In the genomic region with DNA sequence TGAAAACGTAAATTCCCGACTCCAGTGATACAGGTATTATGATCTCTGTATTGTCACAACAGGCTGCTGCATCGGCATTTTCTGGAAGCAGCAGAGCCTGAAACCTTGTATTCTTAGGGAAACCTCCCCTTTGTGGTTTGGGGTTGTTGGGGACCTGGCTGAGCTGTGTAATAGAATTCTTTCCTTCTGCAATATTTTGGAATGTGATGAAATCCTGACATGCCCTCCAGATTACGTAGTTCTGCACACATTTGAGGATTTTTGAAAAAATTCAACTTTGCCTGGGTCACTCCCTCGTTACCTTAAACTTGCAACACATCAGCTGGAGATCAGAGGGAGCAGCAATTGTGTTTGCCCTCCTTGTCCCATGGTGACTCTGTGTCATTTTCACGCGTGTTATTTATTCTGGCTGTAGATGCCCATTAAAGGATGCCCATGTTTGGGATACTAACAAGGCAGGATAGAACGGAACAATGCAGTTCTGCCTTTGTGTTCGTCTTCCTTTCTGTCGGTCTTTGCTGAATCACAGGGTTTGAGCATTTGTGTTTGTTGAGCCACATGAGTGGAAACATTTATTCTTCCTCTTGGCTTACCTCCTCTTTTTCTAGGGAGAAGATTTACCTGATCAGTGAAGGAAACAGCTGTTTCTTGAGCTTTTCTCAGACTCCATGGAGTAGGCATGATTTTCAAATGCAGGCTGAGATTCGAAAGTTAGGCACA, we compare ENCODE assay signal across 12 cellular contexts.
A peak's percentile ranks its signal among the peaks of the same experiment; 100 is the strongest.
DNase-seq lines count a peak whose midpoint lies in the region; ATAC-seq and TF ChIP-seq lines count a peak whose summit lies in the region.
"Had no signal": no experiment of that assay in that cellular context is flagged by ENCODE, and none has a peak within 500 bp of the region (broad histone marks: within the 10 kb centered on the region; RNA-seq: fewer than 3 reads in every experiment).

No MANE protein-coding gene starts in this region.

- H3K27ac ChIP-seq in GM23248: peak overlapping the region; percentile 95
- H3K27ac ChIP-seq in body of pancreas: peak overlapping the region in 3 of 4 donors; percentile 50 to 61 (median 59)
- H3K27ac ChIP-seq in left ventricle myocardium inferior (replicated peaks): peak overlapping the region; percentile 70
- peak overlapping the region; percentile 45 for H3K27ac ChIP-seq in skeletal muscle tissue (ENCODE audit: low read depth, low read length)

- H3K36me3 ChIP-seq in GM23248 (ENCODE audit: low read depth) (no peaks in the 10 kb centered on the region), body of pancreas (replicated peaks in 1 of 2; ENCODE audit: insufficient read depth in 1 of 2, low read depth in 2 of 2) (no peaks in the 10 kb centered on the region), left ventricle myocardium inferior (no peaks in the 10 kb centered on the region), skeletal muscle tissue (ENCODE audit: control insufficient read depth in 3 of 3, insufficient read depth in 3 of 3, low read length in 3 of 3) (peaks cover 0 to 1% (median 0%) of the 10 kb centered on the region in 3 donors)

- no peaks in the 10 kb centered on the region for H3K36me3 Mint-ChIP-seq in natural killer cell

- no peaks in the 10 kb centered on the region for H4K20me1 ChIP-seq in GM23248 (ENCODE audit: insufficient read depth)

- H3K9ac ChIP-seq in GM23248 (peak overlapping the region; percentile 74), skeletal muscle tissue (ENCODE audit: low read depth in 1 of 3, low read length in 3 of 3) (no peak overlapping the region)

- H3K9me3 ChIP-seq in GM23248 (ENCODE audit: low read depth): no peaks in the 10 kb centered on the region
- H3K9me3 ChIP-seq in body of pancreas: no peaks in the 10 kb centered on the region
- no peaks in the 10 kb centered on the region for H3K9me3 ChIP-seq in left ventricle myocardium inferior (replicated peaks)
- no peaks in the 10 kb centered on the region for H3K9me3 ChIP-seq in skeletal muscle tissue (ENCODE audit: control insufficient read depth in 3 of 3, low read length in 3 of 3)

- TF ChIP-seq POLR2A in body of pancreas (IDR thresholded peaks at IDR 0.05): no peak

- no peaks in the 10 kb centered on the region for H3K4me1 Mint-ChIP-seq in natural killer cell

- no peaks in the 10 kb centered on the region for H3K9me3 Mint-ChIP-seq in natural killer cell

- WGBS in GM23248 (ENCODE audit: low coverage in 1 of 2, low lambda C conversion rate in 2 of 2, missing lambda C conversion rate in 2 of 2), 2 experiments: 2% methylated on average over 11 of the region's 11 CpGs
- 54 to 73% methylated on average over 11 of the region's 11 CpGs for WGBS in body of pancreas, 2 donors

- DNase-seq in GM23248: peak; percentile 93
- no peak for DNase-seq in body of pancreas
- DNase-seq in left ventricle myocardium inferior: no peak
- DNase-seq in stimulated activated CD4-positive, alpha-beta T cell treated with anti-CD3 and anti-CD28 coated beads, Interleukin-4, amount 100 ng/mL, for 24 hours: no peak
- DNase-seq in natural killer cell: no peak
- DNase-seq: activated CD4-positive, alpha-beta T cell treated with anti-CD3 and anti-CD28 coated beads for 1 hour; activated naive CD4-positive, alpha-beta T cell; DMS 273 treated with DMSO at 0.1 percent for 48 hours had no signal

- no peaks in the 10 kb centered on the region for H3K9me2 ChIP-seq in GM23248 (ENCODE audit: insufficient read depth)

- H3K79me2 ChIP-seq in GM23248 (ENCODE audit: insufficient read depth): peaks cover 79% of the 10 kb centered on the region

- H3K27me3 Mint-ChIP-seq in natural killer cell (ENCODE audit: low read depth in 2 of 2): peaks cover 22 to 27% of the 10 kb centered on the region in 2 donors

- H3K4me3 Mint-ChIP-seq in natural killer cell: no peak overlapping the region

- peak overlapping the region; percentile 97 for H3K4me2 ChIP-seq in GM23248 (ENCODE audit: unreplicated experiment)

- H3F3A ChIP-seq in GM23248 (ENCODE audit: insufficient read depth): peaks cover 31% of the 10 kb centered on the region

- peak; percentile 18 for ATAC-seq in body of pancreas
- no peak for ATAC-seq in natural killer cell
- no peak for ATAC-seq in GM21526 (IDR thresholded peaks at IDR 0.05; ENCODE audit: low FRiP score, unreplicated experiment)
- ATAC-seq in GM18909 (IDR thresholded peaks at IDR 0.05; ENCODE audit: poor library complexity, unreplicated experiment): no peak
- ATAC-seq: Panc1 had no signal

- H3K4me1 ChIP-seq in GM23248 (ENCODE audit: insufficient read depth) (peaks cover 66% of the 10 kb centered on the region), body of pancreas (peaks cover 17% of the 10 kb centered on the region), left ventricle myocardium inferior (peaks cover 17% of the 10 kb centered on the region), skeletal muscle tissue (ENCODE audit: control insufficient read depth in 3 of 3, insufficient read depth in 3 of 3, low read length in 3 of 3) (peaks cover 0 to 9% (median 5%) of the 10 kb centered on the region in 3 donors)

- no peak overlapping the region for H2AFZ ChIP-seq in GM23248

- in situ Hi-C loops in GM23248 (cut with MboI): loop anchor here (10.0 kb wide), 1 partner anchor 253 kb away; no protein-coding TSS in a partner anchor

- intact Hi-C loops in body of pancreas (cut with DNase I): loop anchor here (10.0 kb wide), 1 partner anchor 417 kb away; no protein-coding TSS in a partner anchor
- intact Hi-C loops in left ventricle myocardium inferior (cut with micrococcal nuclease): no loop called here
- intact Hi-C loops in natural killer cell (cut with micrococcal nuclease): no loop called here

- TF ChIP-seq CTCF in body of pancreas (IDR thresholded peaks at IDR 0.05) (no peak), left ventricle myocardium inferior (IDR thresholded peaks at IDR 0.05; ENCODE audit: borderline replicate concordance) (no peak), natural killer cell (IDR thresholded peaks at IDR 0.05) (no peak)

- H3K27me3 ChIP-seq in GM23248 (replicated peaks; ENCODE audit: insufficient read depth): no peaks in the 10 kb centered on the region
- H3K27me3 ChIP-seq in body of pancreas: no peaks in the 10 kb centered on the region
- no peaks in the 10 kb centered on the region for H3K27me3 ChIP-seq in left ventricle myocardium inferior (ENCODE audit: low read depth)
- no peaks in the 10 kb centered on the region for H3K27me3 ChIP-seq in skeletal muscle tissue (ENCODE audit: control insufficient read depth in 3 of 3, insufficient read depth in 3 of 3, low read length in 3 of 3)

- H3K27ac Mint-ChIP-seq in natural killer cell: no peak overlapping the region

- H3K4me3 ChIP-seq in GM23248 (peak overlapping the region; percentile 62), body of pancreas (no peak overlapping the region), left ventricle myocardium inferior (peak overlapping the region; percentile 55), skeletal muscle tissue (ENCODE audit: low read length in 3 of 3) (peak overlapping the region in 2 of 3 donors; percentile 8 to 19)

Comparison
In these comparisons a context has a peak if more than half of its experiments do, and no peak if none do; other contexts are left out.
1. H3K27ac ChIP-seq: peak in every context shown above with its lines; median percentile 95 in GM23248; 70 in left ventricle myocardium inferior; 59 in body of pancreas; 45 in skeletal muscle tissue.
2. H3K4me3 ChIP-seq: peak in GM23248 (single experiment), left ventricle myocardium inferior (single experiment) and skeletal muscle tissue (2 of 3); none in body of pancreas (0 of 2).